12 cellular contexts compared by ENCODE assay signal in genomic region chr2:29293830-29294438, GRCh38.
DNase-seq lines count a peak whose midpoint lies in the region; ATAC-seq, FAIRE-seq and TF ChIP-seq lines count a peak whose summit lies in the region.
"Had no signal": no experiment of that assay in that cellular context is flagged by ENCODE, and none has a peak within 500 bp of the region (broad histone marks: within the 10 kb centered on the region; RNA-seq: fewer than 3 reads in every experiment).

No MANE protein-coding gene starts in this region.

- in situ Hi-C loops in GM12878 (cut with MboI) = no loop called here

- H3K27me3 ChIP-seq in GM12878 (replicated peaks in 1 of 2; ENCODE audit: control insufficient read depth in 2 of 2, insufficient read depth in 2 of 2, low read length in 1 of 2) (peaks cover 0 to 5% of the 10 kb centered on the region in 2 experiments; a peak in 3 of 4 replicates), liver (ENCODE audit: control insufficient read depth in 4 of 4, insufficient read depth in 4 of 4, low read length in 3 of 4) (peaks cover 0 to 3% (median 0%) of the 10 kb centered on the region in 4 donors)
- H3K27me3 ChIP-seq: ascending aorta had no signal

- no peaks in the 10 kb centered on the region for H3K79me2 ChIP-seq in GM12878 (ENCODE audit: control insufficient read depth, insufficient read depth, low read length)

- POLR2A ChIA-PET in GM12878 (lab: Charles Lee) = no interaction called here

- SMC1A ChIA-PET in GM12878 (lab: Charles Lee; ENCODE audit: uncharacterized antibody, unreplicated experiment) = no interaction called here

- no peak for TF ChIP-seq POLR2A in GM12878 (IDR thresholded peaks at IDR 0.05; ENCODE audit: low read depth, low read length)

- ATAC-seq in GM12878 = no peak
- ATAC-seq in omental fat pad (ENCODE audit: low FRiP score) = no peak

- H3K4me1 ChIP-seq in GM12878 (ENCODE audit: control insufficient read depth, insufficient read depth, low read length) (no peaks in the 10 kb centered on the region), liver (ENCODE audit: control insufficient read depth in 4 of 4, insufficient read depth in 4 of 4, low read length in 3 of 4) (no peaks in the 10 kb centered on the region)
- H3K4me1 ChIP-seq: ascending aorta had no signal

- RAD21 ChIA-PET in GM12878 (lab: Charles Lee; ENCODE audit: unreplicated experiment) = no interaction called here

- no peak overlapping the region for H2AFZ ChIP-seq in GM12878 (ENCODE audit: control insufficient read depth, low read depth, low read length)

- H3K36me3 ChIP-seq in GM12878 (ENCODE audit: control insufficient read depth in 2 of 2, insufficient read depth in 2 of 2, low read length in 1 of 2) (no peaks in the 10 kb centered on the region), liver (ENCODE audit: control insufficient read depth in 4 of 4, insufficient read depth in 3 of 4, low read depth in 1 of 4, low read length in 3 of 4) (no peaks in the 10 kb centered on the region)
- H3K36me3 ChIP-seq: ascending aorta, MG63 had no signal

- H3K27ac ChIP-seq in GM12878 (ENCODE audit: control insufficient read depth, insufficient read depth) = no peak overlapping the region
- no peak overlapping the region for H3K27ac ChIP-seq in liver (ENCODE audit: low read depth in 1 of 2, low read length in 2 of 2)
- H3K27ac ChIP-seq: ascending aorta had no signal

- no peak overlapping the region for H3K4me2 ChIP-seq in GM12878 (ENCODE audit: control insufficient read depth, insufficient read depth)

- intact Hi-C loops in GM12878 (cut with micrococcal nuclease; ENCODE audit: unreplicated experiment) = no loop called here

- no peak for TF ChIP-seq RAD21 in GM12878 (IDR thresholded peaks at IDR 0.05; ENCODE audit: insufficient read depth, low read depth, low read length)
- TF ChIP-seq RAD21 in liver (IDR thresholded peaks at IDR 0.05) = no peak

- no peak overlapping the region for H3K4me3 ChIP-seq in GM12878
- no peak overlapping the region for H3K4me3 ChIP-seq in liver (ENCODE audit: low read depth in 1 of 3, low read length in 3 of 3)
- H3K4me3 ChIP-seq: ascending aorta, MG63 had no signal

- peak; percentile 34 for DNase-seq in ELR (ENCODE audit: low read depth)
- peak; percentile 20 for DNase-seq in LHCN-M2 (ENCODE audit: low read depth)
- no peak for DNase-seq in GM12878 (ENCODE audit: low read depth, low spot score)
- no peak for DNase-seq in NCI-H524 treated with DMSO at 0.1 percent for 48 hours (lab: John Stamatoyannopoulos, UW)
- DNase-seq in C1 segment of cervical spinal cord (lab: John Stamatoyannopoulos, UW) = no peak
- DNase-seq in SW 1271 (lab: John Stamatoyannopoulos, UW) = no peak
- no peak for DNase-seq in omental fat pad (ENCODE audit: low spot score)
- DNase-seq: HFFc6, MG63 had no signal

- peak; percentile 23 for FAIRE-seq in GM12878 (lab: Jason Lieb, UNC)
- FAIRE-seq: islet of Langerhans had no signal

- no peaks in the 10 kb centered on the region for H3K9me3 ChIP-seq in GM12878 (replicated peaks; ENCODE audit: control insufficient read depth, insufficient read depth, low read length)
- H3K9me3 ChIP-seq in liver (ENCODE audit: control insufficient read depth in 4 of 4, low read length in 3 of 4) = no peaks in the 10 kb centered on the region
- H3K9me3 ChIP-seq: ascending aorta, MG63 had no signal

- WGBS in GM12878 (ENCODE audit: insufficient coverage, insufficient replicate concordance, low lambda C conversion rate, missing lambda C conversion rate) = 9% methylated on average over 5 of the region's 5 CpGs
- 13% methylated on average over 5 of the region's 5 CpGs for WGBS in liver

- CTCF ChIA-PET in GM12878 (lab: Yijun Ruan, JAX) = interaction anchor here (2.6 kb wide), 1 partner anchor 15 kb away, joined by 12 read pairs; no protein-coding TSS in a partner anchor

- TF ChIP-seq EP300 in GM12878 (IDR thresholded peaks at IDR 0.05; ENCODE audit: borderline replicate concordance in 1 of 2, control insufficient read depth in 1 of 2, low read depth in 2 of 2, low read length in 2 of 2) = no peak

- H3K9ac ChIP-seq in GM12878 (ENCODE audit: control insufficient read depth, insufficient read depth, low read length) = no peak overlapping the region
- no peak overlapping the region for H3K9ac ChIP-seq in liver (ENCODE audit: low read depth in 1 of 2, low read length in 2 of 2)

- H4K20me1 ChIP-seq in GM12878 (ENCODE audit: control insufficient read depth, insufficient read depth) = no peaks in the 10 kb centered on the region; the same call in 1 of the 2 replicates

- no peak for TF ChIP-seq CTCF in GM12878 (IDR thresholded peaks at IDR 0.05 in 2 of 3, conservative IDR thresholded peaks at IDR 0.05 in 1 of 3; ENCODE audit: control insufficient read depth in 2 of 3, extremely low read depth in 1 of 3, insufficient read depth in 1 of 3, low read depth in 3 of 3, low read length in 3 of 3)
- no peak for TF ChIP-seq CTCF in liver (IDR thresholded peaks at IDR 0.05; ENCODE audit: low read depth, low read length, missing input control)
- no peak for TF ChIP-seq CTCF in omental fat pad (IDR thresholded peaks at IDR 0.05)

- BruUV-seq in GM12878 (replicated peaks; lab: Mats Ljungman, UMichigan) = no TSS peak

TF ChIP-seq in GM12878, 131 proteins besides CTCF, POLR2A, EP300 and RAD21:
- TF ChIP-seq, protein P1, sequence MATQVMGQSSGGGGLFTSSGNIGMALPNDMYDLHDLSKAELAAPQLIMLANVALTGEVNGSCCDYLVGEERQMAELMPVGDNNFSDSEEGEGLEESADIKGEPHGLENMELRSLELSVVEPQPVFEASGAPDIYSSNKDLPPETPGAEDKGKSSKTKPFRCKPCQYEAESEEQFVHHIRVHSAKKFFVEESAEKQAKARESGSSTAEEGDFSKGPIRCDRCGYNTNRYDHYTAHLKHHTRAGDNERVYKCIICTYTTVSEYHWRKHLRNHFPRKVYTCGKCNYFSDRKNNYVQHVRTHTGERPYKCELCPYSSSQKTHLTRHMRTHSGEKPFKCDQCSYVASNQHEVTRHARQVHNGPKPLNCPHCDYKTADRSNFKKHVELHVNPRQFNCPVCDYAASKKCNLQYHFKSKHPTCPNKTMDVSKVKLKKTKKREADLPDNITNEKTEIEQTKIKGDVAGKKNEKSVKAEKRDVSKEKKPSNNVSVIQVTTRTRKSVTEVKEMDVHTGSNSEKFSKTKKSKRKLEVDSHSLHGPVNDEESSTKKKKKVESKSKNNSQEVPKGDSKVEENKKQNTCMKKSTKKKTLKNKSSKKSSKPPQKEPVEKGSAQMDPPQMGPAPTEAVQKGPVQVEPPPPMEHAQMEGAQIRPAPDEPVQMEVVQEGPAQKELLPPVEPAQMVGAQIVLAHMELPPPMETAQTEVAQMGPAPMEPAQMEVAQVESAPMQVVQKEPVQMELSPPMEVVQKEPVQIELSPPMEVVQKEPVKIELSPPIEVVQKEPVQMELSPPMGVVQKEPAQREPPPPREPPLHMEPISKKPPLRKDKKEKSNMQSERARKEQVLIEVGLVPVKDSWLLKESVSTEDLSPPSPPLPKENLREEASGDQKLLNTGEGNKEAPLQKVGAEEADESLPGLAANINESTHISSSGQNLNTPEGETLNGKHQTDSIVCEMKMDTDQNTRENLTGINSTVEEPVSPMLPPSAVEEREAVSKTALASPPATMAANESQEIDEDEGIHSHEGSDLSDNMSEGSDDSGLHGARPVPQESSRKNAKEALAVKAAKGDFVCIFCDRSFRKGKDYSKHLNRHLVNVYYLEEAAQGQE (IDR thresholded peaks at IDR 0.05; ENCODE audit: low read depth, low read length) = peak; percentile 94
- no peak for TF ChIP-seq CHD2 (IDR thresholded peaks at IDR 0.05; ENCODE audit: borderline replicate concordance, low read depth, low read length)

TF ChIP-seq in liver, 16 proteins besides CTCF, POLR2A, EP300 and RAD21:
- TF ChIP-seq, protein P1 (IDR thresholded peaks at IDR 0.05) = peak; percentile 99
- TF ChIP-seq EGR1 (IDR thresholded peaks at IDR 0.05; ENCODE audit: low read depth in 2 of 2) = no peak

Comparison
In these comparisons a context has a peak if more than half of its experiments do, and no peak if none do; other contexts are left out.
1. DNase-seq: peak in ELR (single experiment) and LHCN-M2 (single experiment); none in GM12878 (single experiment), NCI-H524 treated with DMSO at 0.1 percent for 48 hours (single experiment), C1 segment of cervical spinal cord (0 of 14), SW 1271 (0 of 2) and omental fat pad (single experiment).